ENCODE assay signal across 1 cellular context in the genomic region with DNA sequence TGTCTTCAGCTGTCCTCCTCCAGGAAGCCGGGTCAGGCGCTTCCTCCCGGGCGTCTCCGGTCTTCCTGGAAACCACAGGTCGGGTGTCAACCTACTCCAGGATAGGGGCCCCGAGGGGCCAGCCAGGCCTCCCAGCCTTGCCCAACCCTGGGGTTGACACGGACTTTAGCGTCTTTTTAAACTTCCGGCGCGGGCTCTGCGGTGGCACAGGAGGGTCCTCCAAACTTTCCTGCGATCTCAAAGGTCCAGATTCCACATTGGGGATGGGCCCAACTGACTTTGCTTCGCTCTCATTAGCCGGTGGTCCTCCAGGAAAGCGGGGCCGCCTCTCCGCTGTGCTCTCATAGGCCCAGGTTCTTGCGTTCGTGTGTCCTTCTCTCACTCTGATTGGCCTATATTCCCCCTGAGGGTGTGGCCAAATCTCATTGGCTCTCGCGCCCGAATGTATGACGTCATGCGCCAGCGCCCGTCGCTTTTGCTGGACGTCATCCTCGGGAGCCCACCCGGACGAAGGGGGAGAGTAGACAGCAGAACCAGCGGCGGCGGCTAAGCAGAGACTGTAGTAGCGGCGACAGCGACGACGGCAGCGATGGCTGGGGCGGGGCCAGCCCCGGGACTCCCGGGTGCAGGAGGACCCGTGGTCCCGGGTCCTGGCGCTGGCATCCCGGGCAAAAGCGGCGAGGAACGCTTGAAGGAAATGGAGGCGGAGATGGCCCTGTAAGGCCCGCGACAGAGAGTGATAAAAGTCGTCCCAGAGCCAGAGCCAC.
TF ChIP-seq lines count a peak whose summit lies in the region.

A gene with protein sequence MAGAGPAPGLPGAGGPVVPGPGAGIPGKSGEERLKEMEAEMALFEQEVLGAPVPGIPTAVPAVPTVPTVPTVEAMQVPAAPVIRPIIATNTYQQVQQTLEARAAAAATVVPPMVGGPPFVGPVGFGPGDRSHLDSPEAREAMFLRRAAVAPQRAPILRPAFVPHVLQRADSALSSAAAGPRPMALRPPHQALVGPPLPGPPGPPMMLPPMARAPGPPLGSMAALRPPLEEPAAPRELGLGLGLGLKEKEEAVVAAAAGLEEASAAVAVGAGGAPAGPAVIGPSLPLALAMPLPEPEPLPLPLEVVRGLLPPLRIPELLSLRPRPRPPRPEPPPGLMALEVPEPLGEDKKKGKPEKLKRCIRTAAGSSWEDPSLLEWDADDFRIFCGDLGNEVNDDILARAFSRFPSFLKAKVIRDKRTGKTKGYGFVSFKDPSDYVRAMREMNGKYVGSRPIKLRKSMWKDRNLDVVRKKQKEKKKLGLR (plus strand): TSS at position 472 of the 767 bp plus-strand sequence. CDS start 118 bp downstream, at position 590.

TF ChIP-seq in HEK293, 187 proteins besides CTCF, POLR2A, EP300 and RAD21 (continued from another document and continues in another):
- TF ChIP-seq, protein P1, sequence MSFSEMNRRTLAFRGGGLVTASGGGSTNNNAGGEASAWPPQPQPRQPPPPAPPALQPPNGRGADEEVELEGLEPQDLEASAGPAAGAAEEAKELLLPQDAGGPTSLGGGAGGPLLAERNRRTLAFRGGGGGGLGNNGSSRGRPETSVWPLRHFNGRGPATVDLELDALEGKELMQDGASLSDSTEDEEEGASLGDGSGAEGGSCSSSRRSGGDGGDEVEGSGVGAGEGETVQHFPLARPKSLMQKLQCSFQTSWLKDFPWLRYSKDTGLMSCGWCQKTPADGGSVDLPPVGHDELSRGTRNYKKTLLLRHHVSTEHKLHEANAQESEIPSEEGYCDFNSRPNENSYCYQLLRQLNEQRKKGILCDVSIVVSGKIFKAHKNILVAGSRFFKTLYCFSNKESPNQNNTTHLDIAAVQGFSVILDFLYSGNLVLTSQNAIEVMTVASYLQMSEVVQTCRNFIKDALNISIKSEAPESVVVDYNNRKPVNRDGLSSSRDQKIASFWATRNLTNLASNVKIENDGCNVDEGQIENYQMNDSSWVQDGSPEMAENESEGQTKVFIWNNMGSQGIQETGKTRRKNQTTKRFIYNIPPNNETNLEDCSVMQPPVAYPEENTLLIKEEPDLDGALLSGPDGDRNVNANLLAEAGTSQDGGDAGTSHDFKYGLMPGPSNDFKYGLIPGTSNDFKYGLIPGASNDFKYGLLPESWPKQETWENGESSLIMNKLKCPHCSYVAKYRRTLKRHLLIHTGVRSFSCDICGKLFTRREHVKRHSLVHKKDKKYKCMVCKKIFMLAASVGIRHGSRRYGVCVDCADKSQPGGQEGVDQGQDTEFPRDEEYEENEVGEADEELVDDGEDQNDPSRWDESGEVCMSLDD (tag by site-specific recombination; IDR thresholded peaks at IDR 0.05) = peak; percentile 99
- TF ChIP-seq, protein P2, sequence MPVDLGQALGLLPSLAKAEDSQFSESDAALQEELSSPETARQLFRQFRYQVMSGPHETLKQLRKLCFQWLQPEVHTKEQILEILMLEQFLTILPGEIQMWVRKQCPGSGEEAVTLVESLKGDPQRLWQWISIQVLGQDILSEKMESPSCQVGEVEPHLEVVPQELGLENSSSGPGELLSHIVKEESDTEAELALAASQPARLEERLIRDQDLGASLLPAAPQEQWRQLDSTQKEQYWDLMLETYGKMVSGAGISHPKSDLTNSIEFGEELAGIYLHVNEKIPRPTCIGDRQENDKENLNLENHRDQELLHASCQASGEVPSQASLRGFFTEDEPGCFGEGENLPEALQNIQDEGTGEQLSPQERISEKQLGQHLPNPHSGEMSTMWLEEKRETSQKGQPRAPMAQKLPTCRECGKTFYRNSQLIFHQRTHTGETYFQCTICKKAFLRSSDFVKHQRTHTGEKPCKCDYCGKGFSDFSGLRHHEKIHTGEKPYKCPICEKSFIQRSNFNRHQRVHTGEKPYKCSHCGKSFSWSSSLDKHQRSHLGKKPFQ (tag by site-specific recombination; IDR thresholded peaks at IDR 0.05) = no peak
- TF ChIP-seq ZBTB1 (tag by site-specific recombination; IDR thresholded peaks at IDR 0.05) = no peak
- peak; percentile 99 for TF ChIP-seq ZNF391 (tag by site-specific recombination; IDR thresholded peaks at IDR 0.05; ENCODE audit: borderline replicate concordance, low read depth)
- peak; percentile 60 for TF ChIP-seq ZNF146 (tag by site-specific recombination; IDR thresholded peaks at IDR 0.05)
- no peak for TF ChIP-seq ZNF549 (tag by site-specific recombination; IDR thresholded peaks at IDR 0.05)
- TF ChIP-seq ZNF416 (tag by site-specific recombination; IDR thresholded peaks at IDR 0.05) = no peak
- TF ChIP-seq, protein P3, sequence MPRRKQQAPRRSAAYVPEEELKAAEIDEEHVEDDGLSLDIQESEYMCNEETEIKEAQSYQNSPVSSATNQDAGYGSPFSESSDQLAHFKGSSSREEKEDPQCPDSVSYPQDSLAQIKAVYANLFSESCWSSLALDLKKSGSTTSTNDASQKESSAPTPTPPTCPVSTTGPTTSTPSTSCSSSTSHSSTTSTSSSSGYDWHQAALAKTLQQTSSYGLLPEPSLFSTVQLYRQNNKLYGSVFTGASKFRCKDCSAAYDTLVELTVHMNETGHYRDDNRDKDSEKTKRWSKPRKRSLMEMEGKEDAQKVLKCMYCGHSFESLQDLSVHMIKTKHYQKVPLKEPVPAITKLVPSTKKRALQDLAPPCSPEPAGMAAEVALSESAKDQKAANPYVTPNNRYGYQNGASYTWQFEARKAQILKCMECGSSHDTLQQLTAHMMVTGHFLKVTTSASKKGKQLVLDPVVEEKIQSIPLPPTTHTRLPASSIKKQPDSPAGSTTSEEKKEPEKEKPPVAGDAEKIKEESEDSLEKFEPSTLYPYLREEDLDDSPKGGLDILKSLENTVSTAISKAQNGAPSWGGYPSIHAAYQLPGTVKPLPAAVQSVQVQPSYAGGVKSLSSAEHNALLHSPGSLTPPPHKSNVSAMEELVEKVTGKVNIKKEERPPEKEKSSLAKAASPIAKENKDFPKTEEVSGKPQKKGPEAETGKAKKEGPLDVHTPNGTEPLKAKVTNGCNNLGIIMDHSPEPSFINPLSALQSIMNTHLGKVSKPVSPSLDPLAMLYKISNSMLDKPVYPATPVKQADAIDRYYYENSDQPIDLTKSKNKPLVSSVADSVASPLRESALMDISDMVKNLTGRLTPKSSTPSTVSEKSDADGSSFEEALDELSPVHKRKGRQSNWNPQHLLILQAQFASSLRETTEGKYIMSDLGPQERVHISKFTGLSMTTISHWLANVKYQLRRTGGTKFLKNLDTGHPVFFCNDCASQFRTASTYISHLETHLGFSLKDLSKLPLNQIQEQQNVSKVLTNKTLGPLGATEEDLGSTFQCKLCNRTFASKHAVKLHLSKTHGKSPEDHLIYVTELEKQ (tag by site-specific recombination; IDR thresholded peaks at IDR 0.05; ENCODE audit: borderline replicate concordance) = peak; percentile 66; the same call in 1 of the 2 replicates
- TF ChIP-seq ZNF175 (tag by site-specific recombination; IDR thresholded peaks at IDR 0.05) = no peak
- TF ChIP-seq, protein P4, sequence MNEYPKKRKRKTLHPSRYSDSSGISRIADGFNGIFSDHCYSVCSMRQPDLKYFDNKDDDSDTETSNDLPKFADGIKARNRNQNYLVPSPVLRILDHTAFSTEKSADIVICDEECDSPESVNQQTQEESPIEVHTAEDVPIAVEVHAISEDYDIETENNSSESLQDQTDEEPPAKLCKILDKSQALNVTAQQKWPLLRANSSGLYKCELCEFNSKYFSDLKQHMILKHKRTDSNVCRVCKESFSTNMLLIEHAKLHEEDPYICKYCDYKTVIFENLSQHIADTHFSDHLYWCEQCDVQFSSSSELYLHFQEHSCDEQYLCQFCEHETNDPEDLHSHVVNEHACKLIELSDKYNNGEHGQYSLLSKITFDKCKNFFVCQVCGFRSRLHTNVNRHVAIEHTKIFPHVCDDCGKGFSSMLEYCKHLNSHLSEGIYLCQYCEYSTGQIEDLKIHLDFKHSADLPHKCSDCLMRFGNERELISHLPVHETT (tag by site-specific recombination; IDR thresholded peaks at IDR 0.05) = peak; percentile 99
- no peak for TF ChIP-seq ZNF670 (tag by site-specific recombination; IDR thresholded peaks at IDR 0.05; ENCODE audit: low read depth)
- no peak for TF ChIP-seq MEIS1 (CRISPR knock-in tag; IDR thresholded peaks at IDR 0.05; ENCODE audit: borderline replicate concordance)
- TF ChIP-seq SP2 (tag by site-specific recombination; IDR thresholded peaks at IDR 0.05) = peak; percentile 100
- no peak for TF ChIP-seq ZNF366 (tag by site-specific recombination; conservative IDR thresholded peaks at IDR 0.05)
- TF ChIP-seq ZFP3 (tag by site-specific recombination; IDR thresholded peaks at IDR 0.05; ENCODE audit: low read depth) = no peak
- TF ChIP-seq KLF8 (tag by site-specific recombination; IDR thresholded peaks at IDR 0.05) = peak; percentile 100
- no peak for TF ChIP-seq ZNF785 (tag by site-specific recombination; IDR thresholded peaks at IDR 0.05)
- peak; percentile 98 for TF ChIP-seq ZBTB17 (tag by site-specific recombination; IDR thresholded peaks at IDR 0.05)
- no peak for TF ChIP-seq ZNF48 (tag by site-specific recombination; IDR thresholded peaks at IDR 0.05)
- TF ChIP-seq ZNF830 (tag by site-specific recombination; IDR thresholded peaks at IDR 0.05; ENCODE audit: low read depth) = no peak
- no peak for TF ChIP-seq ZNF184 (tag by site-specific recombination; IDR thresholded peaks at IDR 0.05)
- no peak for TF ChIP-seq ZNF121 (tag by site-specific recombination; IDR thresholded peaks at IDR 0.05)
- TF ChIP-seq, protein P5, sequence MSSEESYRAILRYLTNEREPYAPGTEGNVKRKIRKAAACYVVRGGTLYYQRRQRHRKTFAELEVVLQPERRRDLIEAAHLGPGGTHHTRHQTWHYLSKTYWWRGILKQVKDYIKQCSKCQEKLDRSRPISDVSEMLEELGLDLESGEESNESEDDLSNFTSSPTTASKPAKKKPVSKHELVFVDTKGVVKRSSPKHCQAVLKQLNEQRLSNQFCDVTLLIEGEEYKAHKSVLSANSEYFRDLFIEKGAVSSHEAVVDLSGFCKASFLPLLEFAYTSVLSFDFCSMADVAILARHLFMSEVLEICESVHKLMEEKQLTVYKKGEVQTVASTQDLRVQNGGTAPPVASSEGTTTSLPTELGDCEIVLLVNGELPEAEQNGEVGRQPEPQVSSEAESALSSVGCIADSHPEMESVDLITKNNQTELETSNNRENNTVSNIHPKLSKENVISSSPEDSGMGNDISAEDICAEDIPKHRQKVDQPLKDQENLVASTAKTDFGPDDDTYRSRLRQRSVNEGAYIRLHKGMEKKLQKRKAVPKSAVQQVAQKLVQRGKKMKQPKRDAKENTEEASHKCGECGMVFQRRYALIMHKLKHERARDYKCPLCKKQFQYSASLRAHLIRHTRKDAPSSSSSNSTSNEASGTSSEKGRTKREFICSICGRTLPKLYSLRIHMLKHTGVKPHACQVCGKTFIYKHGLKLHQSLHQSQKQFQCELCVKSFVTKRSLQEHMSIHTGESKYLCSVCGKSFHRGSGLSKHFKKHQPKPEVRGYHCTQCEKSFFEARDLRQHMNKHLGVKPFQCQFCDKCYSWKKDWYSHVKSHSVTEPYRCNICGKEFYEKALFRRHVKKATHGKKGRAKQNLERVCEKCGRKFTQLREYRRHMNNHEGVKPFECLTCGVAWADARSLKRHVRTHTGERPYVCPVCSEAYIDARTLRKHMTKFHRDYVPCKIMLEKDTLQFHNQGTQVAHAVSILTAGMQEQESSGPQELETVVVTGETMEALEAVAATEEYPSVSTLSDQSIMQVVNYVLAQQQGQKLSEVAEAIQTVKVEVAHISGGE (tag by site-specific recombination; conservative IDR thresholded peaks at IDR 0.05; ENCODE audit: low read depth) = peak; percentile 84
- TF ChIP-seq ZNF140 (tag by site-specific recombination; IDR thresholded peaks at IDR 0.05) = no peak
- TF ChIP-seq WT1 (tag by site-specific recombination; IDR thresholded peaks at IDR 0.05) = peak; percentile 78
- TF ChIP-seq, protein P6, sequence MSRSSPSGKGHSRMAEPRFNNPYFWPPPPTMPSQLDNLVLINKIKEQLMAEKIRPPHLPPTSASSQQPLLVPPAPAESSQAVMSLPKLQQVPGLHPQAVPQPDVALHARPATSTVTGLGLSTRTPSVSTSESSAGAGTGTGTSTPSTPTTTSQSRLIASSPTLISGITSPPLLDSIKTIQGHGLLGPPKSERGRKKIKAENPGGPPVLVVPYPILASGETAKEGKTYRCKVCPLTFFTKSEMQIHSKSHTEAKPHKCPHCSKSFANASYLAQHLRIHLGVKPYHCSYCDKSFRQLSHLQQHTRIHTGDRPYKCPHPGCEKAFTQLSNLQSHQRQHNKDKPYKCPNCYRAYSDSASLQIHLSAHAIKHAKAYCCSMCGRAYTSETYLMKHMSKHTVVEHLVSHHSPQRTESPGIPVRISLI (tag by site-specific recombination; IDR thresholded peaks at IDR 0.05) = no peak
- no peak for TF ChIP-seq ZNF510 (tag by site-specific recombination; IDR thresholded peaks at IDR 0.05; ENCODE audit: insufficient replicate concordance)
- TF ChIP-seq ZNF174 (tag by site-specific recombination; IDR thresholded peaks at IDR 0.05) = no peak
- no peak for TF ChIP-seq HOXA7 (CRISPR knock-in tag; IDR thresholded peaks at IDR 0.05; ENCODE audit: borderline replicate concordance)
- no peak for TF ChIP-seq ZNF311 (tag by site-specific recombination; IDR thresholded peaks at IDR 0.05; ENCODE audit: borderline replicate concordance)
- peak; percentile 96 for TF ChIP-seq GLIS2 (tag by site-specific recombination; IDR thresholded peaks at IDR 0.05)
- peak; percentile 85; the same call in 1 of the 2 replicates for TF ChIP-seq ZFP37 (tag by site-specific recombination; IDR thresholded peaks at IDR 0.05)
- no peak; the same call in none of the 2 replicates for TF ChIP-seq ZNF10 (tag by site-specific recombination; IDR thresholded peaks at IDR 0.05)
- no peak for TF ChIP-seq ZNF214 (tag by site-specific recombination; IDR thresholded peaks at IDR 0.05; ENCODE audit: borderline replicate concordance)
- no peak for TF ChIP-seq ZNF791 (tag by site-specific recombination; IDR thresholded peaks at IDR 0.05)
- TF ChIP-seq ZNF558 (tag by site-specific recombination; IDR thresholded peaks at IDR 0.05) = no peak; the same call in 1 of the 2 replicates
- no peak for TF ChIP-seq ZNF138 (tag by site-specific recombination; IDR thresholded peaks at IDR 0.05; ENCODE audit: borderline replicate concordance)
- TF ChIP-seq, protein P7, sequence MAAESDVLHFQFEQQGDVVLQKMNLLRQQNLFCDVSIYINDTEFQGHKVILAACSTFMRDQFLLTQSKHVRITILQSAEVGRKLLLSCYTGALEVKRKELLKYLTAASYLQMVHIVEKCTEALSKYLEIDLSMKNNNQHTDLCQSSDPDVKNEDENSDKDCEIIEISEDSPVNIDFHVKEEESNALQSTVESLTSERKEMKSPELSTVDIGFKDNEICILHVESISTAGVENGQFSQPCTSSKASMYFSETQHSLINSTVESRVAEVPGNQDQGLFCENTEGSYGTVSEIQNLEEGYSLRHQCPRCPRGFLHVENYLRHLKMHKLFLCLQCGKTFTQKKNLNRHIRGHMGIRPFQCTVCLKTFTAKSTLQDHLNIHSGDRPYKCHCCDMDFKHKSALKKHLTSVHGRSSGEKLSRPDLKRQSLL (tag by site-specific recombination; IDR thresholded peaks at IDR 0.05) = peak; percentile 13; the same call in 1 of the 2 replicates
- no peak for TF ChIP-seq ZNF16 (tag by site-specific recombination; IDR thresholded peaks at IDR 0.05; ENCODE audit: low read depth)
- no peak for TF ChIP-seq SETDB1 (IDR thresholded peaks at IDR 0.05; ENCODE audit: insufficient read length, low read length)
- TF ChIP-seq ZNF23 (tag by site-specific recombination; IDR thresholded peaks at IDR 0.05; ENCODE audit: borderline replicate concordance) = no peak
- TF ChIP-seq ZNF155 (tag by site-specific recombination; IDR thresholded peaks at IDR 0.05) = no peak
- TF ChIP-seq MZF1 (tag by site-specific recombination; IDR thresholded peaks at IDR 0.05; ENCODE audit: borderline replicate concordance) = no peak
- TF ChIP-seq ZNF624 (tag by site-specific recombination; IDR thresholded peaks at IDR 0.05) = no peak
- no peak for TF ChIP-seq ZNF211 (tag by site-specific recombination; IDR thresholded peaks at IDR 0.05; ENCODE audit: low read depth)
- TF ChIP-seq BCL11B (tag by site-specific recombination; IDR thresholded peaks at IDR 0.05; ENCODE audit: low read depth) = no peak
